ENCODE assay signal across 21 cellular contexts in genomic region chr14:53027562-53027961, GRCh38.
DNase-seq lines count a peak whose midpoint lies in the region; ATAC-seq and TF ChIP-seq lines count a peak whose summit lies in the region.
"Had no signal": no experiment of that assay in that cellular context is flagged by ENCODE, and none has a peak within 500 bp of the region (broad histone marks: within the 10 kb centered on the region; RNA-seq: fewer than 3 reads in every experiment).

No MANE protein-coding gene starts in this region.

- peaks cover 25% of the 10 kb centered on the region for H3K9me3 Mint-ChIP-seq in activated CD4-positive, alpha-beta T cell treated with anti-CD3 and anti-CD28 coated beads, Interleukin-2, amount 10 ng/mL, durations not matched to agents 24 days and 14 days
- H3K9me3 Mint-ChIP-seq in stimulated activated naive CD8-positive, alpha-beta T cell treated with anti-CD3 and anti-CD28 coated beads, Interleukin-15, amount 100 ng/mL, for 72 hours = peaks cover 22 to 24% of the 10 kb centered on the region in 2 donors
- H3K9me3 Mint-ChIP-seq in Caco-2 (ENCODE audit: unreplicated experiment) = no peaks in the 10 kb centered on the region
- H3K9me3 Mint-ChIP-seq: GM23338 had no signal

- no peaks in the 10 kb centered on the region for H3K27me3 Mint-ChIP-seq in activated CD4-positive, alpha-beta T cell treated with anti-CD3 and anti-CD28 coated beads, Interleukin-2, amount 10 ng/mL, durations not matched to agents 24 days and 14 days
- H3K27me3 Mint-ChIP-seq in stimulated activated naive CD8-positive, alpha-beta T cell treated with anti-CD3 and anti-CD28 coated beads, Interleukin-15, amount 100 ng/mL, for 72 hours = no peaks in the 10 kb centered on the region
- H3K27me3 Mint-ChIP-seq in Caco-2 (ENCODE audit: insufficient read depth, unreplicated experiment) = no peaks in the 10 kb centered on the region

- intact Hi-C loops in activated CD4-positive, alpha-beta T cell treated with anti-CD3 and anti-CD28 coated beads, Interleukin-2, amount 10 ng/mL, durations not matched to agents 24 days and 14 days (cut with micrococcal nuclease) = no loop called here
- intact Hi-C loops in dorsolateral prefrontal cortex (cut with DNase I) (no loop called here), Caco-2 (cut with micrococcal nuclease; ENCODE audit: unreplicated experiment) (no loop called here)

- H3K4me1 Mint-ChIP-seq in activated CD4-positive, alpha-beta T cell treated with anti-CD3 and anti-CD28 coated beads, Interleukin-2, amount 10 ng/mL, durations not matched to agents 24 days and 14 days = peaks cover 32% of the 10 kb centered on the region
- H3K4me1 Mint-ChIP-seq in stimulated activated naive CD8-positive, alpha-beta T cell treated with anti-CD3 and anti-CD28 coated beads, Interleukin-15, amount 100 ng/mL, for 72 hours = peaks cover 17% of the 10 kb centered on the region
- H3K4me1 Mint-ChIP-seq in Caco-2 (ENCODE audit: low read depth, unreplicated experiment) = peaks cover 5% of the 10 kb centered on the region
- H3K4me1 Mint-ChIP-seq: GM23338 had no signal

- no peaks in the 10 kb centered on the region for H3K27me3 ChIP-seq in dorsolateral prefrontal cortex
- H3K27me3 ChIP-seq in Caco-2 (replicated peaks; ENCODE audit: control insufficient read depth, insufficient read depth, low read length) = no peaks in the 10 kb centered on the region
- H3K27me3 ChIP-seq: BLaER1 had no signal

- peak overlapping the region; percentile 68 for H3K4me3 Mint-ChIP-seq in activated CD4-positive, alpha-beta T cell treated with anti-CD3 and anti-CD28 coated beads, Interleukin-2, amount 10 ng/mL, durations not matched to agents 24 days and 14 days
- H3K4me3 Mint-ChIP-seq in stimulated activated naive CD8-positive, alpha-beta T cell treated with anti-CD3 and anti-CD28 coated beads, Interleukin-15, amount 100 ng/mL, for 72 hours = no peak overlapping the region
- no peak overlapping the region for H3K4me3 Mint-ChIP-seq in Caco-2 (ENCODE audit: unreplicated experiment)
- H3K4me3 Mint-ChIP-seq: CD8-positive, alpha-beta memory T cell; GM23338 had no signal

- CTCF ChIA-PET in Caco-2 (lab: Charles Lee) = no interaction called here

- H3K9me3 ChIP-seq in Caco-2 = no peaks in the 10 kb centered on the region; the same call in 1 of the 2 replicates
- H3K9me3 ChIP-seq: BLaER1 had no signal

- H3K27ac Mint-ChIP-seq in activated CD4-positive, alpha-beta T cell treated with anti-CD3 and anti-CD28 coated beads, Interleukin-2, amount 10 ng/mL, durations not matched to agents 24 days and 14 days = peak overlapping the region; percentile 72
- peak overlapping the region in 1 of 2 donors; percentile 1 for H3K27ac Mint-ChIP-seq in stimulated activated naive CD8-positive, alpha-beta T cell treated with anti-CD3 and anti-CD28 coated beads, Interleukin-15, amount 100 ng/mL, for 72 hours
- H3K27ac Mint-ChIP-seq in Caco-2 (ENCODE audit: unreplicated experiment) = no peak overlapping the region
- H3K27ac Mint-ChIP-seq: CD8-positive, alpha-beta memory T cell; GM23338 had no signal

- peak overlapping the region in 1 of 59 donors; percentile 17 for H3K4me3 ChIP-seq in dorsolateral prefrontal cortex
- H3K4me3 ChIP-seq in Caco-2 (ENCODE audit: low read depth, low read length) = no peak overlapping the region
- H3K4me3 ChIP-seq: BLaER1, GM12878, GM23338 had no signal

- peaks cover 3% of the 10 kb centered on the region for H3K4me1 ChIP-seq in Caco-2
- H3K4me1 ChIP-seq: BLaER1 had no signal

- no TSS peak for BruUV-seq in Caco-2 (replicated peaks; lab: Mats Ljungman, UMichigan)

- peaks cover 47% of the 10 kb centered on the region for H3K36me3 Mint-ChIP-seq in activated CD4-positive, alpha-beta T cell treated with anti-CD3 and anti-CD28 coated beads, Interleukin-2, amount 10 ng/mL, durations not matched to agents 24 days and 14 days (ENCODE audit: low read depth)
- no peaks in the 10 kb centered on the region for H3K36me3 Mint-ChIP-seq in Caco-2 (ENCODE audit: insufficient read depth, unreplicated experiment)

- TF ChIP-seq CTCF in dorsolateral prefrontal cortex (IDR thresholded peaks at IDR 0.05 in 54 of 56, conservative IDR thresholded peaks at IDR 0.05 in 2 of 56; ENCODE audit: low read depth in 1 of 56, partially characterized antibody in 56 of 56) (no peak), Caco-2 (IDR thresholded peaks at IDR 0.05; ENCODE audit: insufficient read depth in 1 of 2, low read depth in 1 of 2, low read length in 1 of 2, severe bottlenecking in 1 of 2, unreplicated experiment in 1 of 2) (no peak)

- H3K27ac ChIP-seq in dorsolateral prefrontal cortex = peak overlapping the region in 46 of 59 donors; percentile 2 to 83 (median 54)
- H3K27ac ChIP-seq: BLaER1, KMS-11, RWPE1 had no signal

- H3K36me3 ChIP-seq in Caco-2 (ENCODE audit: control insufficient read depth, insufficient read depth, low read length) = no peaks in the 10 kb centered on the region
- H3K36me3 ChIP-seq: BLaER1 had no signal

- ATAC-seq in stimulated activated naive CD8-positive, alpha-beta T cell treated with anti-CD3 and anti-CD28 coated beads, Interleukin-15, amount 100 ng/mL, for 72 hours = peak; percentile 49
- ATAC-seq in stimulated activated naive CD8-positive, alpha-beta T cell treated with anti-CD3 and anti-CD28 coated beads, Interleukin-15, Interleukin-2, amounts not matched to agents 100 U/mL and 50 U/mL, for 24 hours = no peak
- ATAC-seq: GM12878, GM23338, PC-3 had no signal

- POLR2A ChIA-PET in Caco-2 (lab: Charles Lee) = no interaction called here

- DNase-seq in activated CD4-positive, alpha-beta T cell treated with anti-CD3 and anti-CD28 coated beads, Interleukin-2, amount 10 ng/mL, durations not matched to agents 24 days and 14 days = no peak
- DNase-seq in activated CD4-positive, alpha-beta T cell treated with anti-CD3 and anti-CD28 coated beads, Interleukin-2, amount 50 U/mL, for 4 hours = no peak
- DNase-seq in stimulated activated naive CD8-positive, alpha-beta T cell treated with anti-CD3 and anti-CD28 coated beads, Interleukin-15, amount 100 ng/mL, for 72 hours = no peak
- DNase-seq in stimulated activated naive CD8-positive, alpha-beta T cell treated with anti-CD3 and anti-CD28 coated beads, Interleukin-15, Interleukin-2, amounts not matched to agents 100 U/mL and 50 U/mL, for 24 hours = no peak
- DNase-seq in dorsolateral prefrontal cortex (no peak), Caco-2 (no peak), activated gamma-delta T cell treated with Interleukin-2 at 50 U/mL for 16 hours (no peak)
- no peak for DNase-seq in stimulated activated naive CD4-positive, alpha-beta T cell (lab: John Stamatoyannopoulos, UW)
- DNase-seq: CD8-positive, alpha-beta memory T cell; GDM1; NCI-H1092; NCI-H146; NCI-H2081; NCI-H510A; NCI-H774; PC-3 had no signal
